8 cellular contexts compared by ENCODE assay signal in the genomic region with DNA sequence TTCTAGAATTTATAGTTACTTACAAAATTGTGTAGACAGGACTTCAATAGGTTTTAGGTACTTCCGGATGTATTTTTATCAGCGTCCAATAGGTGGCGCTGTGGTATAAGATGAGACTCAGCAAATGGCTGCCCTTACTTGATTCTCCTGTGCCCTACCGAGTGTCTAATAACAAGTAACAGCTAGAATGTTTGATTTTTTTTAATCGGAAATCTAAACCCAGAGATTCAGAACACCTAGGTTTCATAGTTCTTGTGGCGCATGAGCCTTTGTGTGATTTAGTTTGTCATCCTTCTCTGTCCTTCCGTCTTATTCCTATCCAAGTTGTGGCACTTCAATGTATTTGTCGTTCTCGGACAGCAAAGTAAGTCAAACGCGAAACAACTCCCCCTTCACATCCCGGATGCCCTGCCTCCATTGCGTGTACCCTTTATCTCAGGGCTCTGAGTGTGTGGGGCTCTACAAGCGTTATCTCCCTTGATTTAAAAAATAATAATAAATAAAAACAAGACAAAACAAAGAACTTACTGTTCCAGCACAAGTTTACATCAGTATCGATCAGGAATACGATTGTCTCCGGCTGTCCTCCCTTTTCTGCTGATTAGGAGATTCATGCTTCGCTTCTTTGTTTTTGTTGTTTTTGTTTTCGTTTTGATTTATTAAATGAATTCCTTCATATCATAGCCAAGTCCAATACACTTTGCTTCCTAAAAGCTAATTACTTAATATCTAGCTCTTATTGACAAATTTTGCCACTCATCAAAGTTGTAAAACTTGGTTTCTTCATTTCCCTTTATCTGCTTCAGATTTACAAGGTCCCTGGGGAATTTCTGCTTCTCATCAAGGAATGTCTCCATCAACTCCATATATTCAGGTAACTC. TPM values are rescaled to one million over a fixed set of nuclear protein-coding genes. Genes with fewer than 3 reads are reported as not detected.
DNase-seq lines count a peak whose midpoint lies in the region; ATAC-seq and TF ChIP-seq lines count a peak whose summit lies in the region.

No MANE protein-coding gene starts in this region.

- no peaks in the 10 kb centered on the region for H3K9me3 ChIP-seq in cardiac muscle cell (ENCODE audit: low read depth)

- POLR2A ChIA-PET in activated naive CD8-positive, alpha-beta T cell treated with anti-CD3 and anti-CD28 coated beads, Interleukin-2, amount 10 ng/mL, durations not matched to agents 7 days and 5 days (lab: Charles Lee): interaction anchor here (1.1 to 1.3 kb wide), 2 partner anchors 289 to 327 kb away, joined by 3 read pairs; a partner anchor contains a TSS

- DNase-seq in GM06990 (ENCODE audit: extremely low read depth, insufficient read length): peak; percentile 41
- peak; percentile 44 for DNase-seq in NCI-H1105 (lab: John Stamatoyannopoulos, UW)
- peak; percentile 88 for DNase-seq in SKM-1 (lab: John Stamatoyannopoulos, UW; ENCODE audit: unreplicated experiment)
- DNase-seq in activated naive CD8-positive, alpha-beta T cell treated with anti-CD3 and anti-CD28 coated beads, Interleukin-2, amount 10 ng/mL, durations not matched to agents 7 days and 5 days: peak; percentile 53
- peak; percentile 85 to 97 for DNase-seq in cardiac muscle cell (ENCODE audit: low read depth in 1 of 2, low spot score in 1 of 2)
- peak; percentile 99 for DNase-seq in pons (ENCODE audit: low spot score)
- DNase-seq in type B pancreatic cell (ENCODE audit: extremely low spot score, unreplicated experiment): no peak

- no peak overlapping the region for H3K27ac ChIP-seq in cardiac muscle cell

- peak; percentile 94 for ATAC-seq in HG02610 (IDR thresholded peaks at IDR 0.05; ENCODE audit: unreplicated experiment)
- ATAC-seq in activated naive CD8-positive, alpha-beta T cell treated with anti-CD3 and anti-CD28 coated beads, Interleukin-2, amount 10 ng/mL, durations not matched to agents 7 days and 5 days (ENCODE audit: low read depth): peak; percentile 94

- H3K27me3 ChIP-seq in GM06990 (replicated peaks; ENCODE audit: control insufficient read depth, insufficient read depth, low read length) (no peaks in the 10 kb centered on the region), cardiac muscle cell (no peaks in the 10 kb centered on the region)

- H3K36me3 ChIP-seq in GM06990 (ENCODE audit: control insufficient read depth, insufficient read depth, low read length) (no peaks in the 10 kb centered on the region), cardiac muscle cell (no peaks in the 10 kb centered on the region)

- H3K27me3 Mint-ChIP-seq in activated naive CD8-positive, alpha-beta T cell treated with anti-CD3 and anti-CD28 coated beads, Interleukin-2, amount 10 ng/mL, durations not matched to agents 7 days and 5 days: no peaks in the 10 kb centered on the region
- no peaks in the 10 kb centered on the region for H3K27me3 Mint-ChIP-seq in type B pancreatic cell

- H3K4me3 ChIP-seq in GM06990 (replicated peaks; ENCODE audit: low read depth, low read length): peak overlapping the region; percentile 64
- peak overlapping the region; percentile 20 for H3K4me3 ChIP-seq in cardiac muscle cell

- H3K9me3 Mint-ChIP-seq in activated naive CD8-positive, alpha-beta T cell treated with anti-CD3 and anti-CD28 coated beads, Interleukin-2, amount 10 ng/mL, durations not matched to agents 7 days and 5 days: no peaks in the 10 kb centered on the region
- no peaks in the 10 kb centered on the region for H3K9me3 Mint-ChIP-seq in type B pancreatic cell

- TF ChIP-seq CTCF in GM06990 (IDR thresholded peaks at IDR 0.05; ENCODE audit: insufficient read depth, low read length, poor library complexity, severe bottlenecking) (peak; percentile 73), cardiac muscle cell (IDR thresholded peaks at IDR 0.05; ENCODE audit: low read depth, low read length) (peak; percentile 69), type B pancreatic cell (conservative IDR thresholded peaks at IDR 0.05) (peak; percentile 96)

- H3K4me1 ChIP-seq in cardiac muscle cell (ENCODE audit: low read depth): no peaks in the 10 kb centered on the region

- H3K36me3 Mint-ChIP-seq in activated naive CD8-positive, alpha-beta T cell treated with anti-CD3 and anti-CD28 coated beads, Interleukin-2, amount 10 ng/mL, durations not matched to agents 7 days and 5 days: no peaks in the 10 kb centered on the region
- H3K36me3 Mint-ChIP-seq in type B pancreatic cell: no peaks in the 10 kb centered on the region

- H3K27ac Mint-ChIP-seq in activated naive CD8-positive, alpha-beta T cell treated with anti-CD3 and anti-CD28 coated beads, Interleukin-2, amount 10 ng/mL, durations not matched to agents 7 days and 5 days: peak overlapping the region; percentile 91
- H3K27ac Mint-ChIP-seq in type B pancreatic cell: peak overlapping the region; percentile 86

- H3K4me3 Mint-ChIP-seq in activated naive CD8-positive, alpha-beta T cell treated with anti-CD3 and anti-CD28 coated beads, Interleukin-2, amount 10 ng/mL, durations not matched to agents 7 days and 5 days: peak overlapping the region; percentile 83
- H3K4me3 Mint-ChIP-seq in type B pancreatic cell: peak overlapping the region; percentile 91

- peaks cover 8% of the 10 kb centered on the region for H3K4me1 Mint-ChIP-seq in activated naive CD8-positive, alpha-beta T cell treated with anti-CD3 and anti-CD28 coated beads, Interleukin-2, amount 10 ng/mL, durations not matched to agents 7 days and 5 days
- H3K4me1 Mint-ChIP-seq in type B pancreatic cell (ENCODE audit: unreplicated experiment): peaks cover 16% of the 10 kb centered on the region

RNA-seq across cellular contexts. Expression of a gene that starts 50.7 kb away (rescaled TPM):
- 10 to 100 TPM; 34.3 to 34.8 TPM for total RNA-seq in activated naive CD8-positive, alpha-beta T cell treated with anti-CD3 and anti-CD28 coated beads, Interleukin-2, amount 10 ng/mL, durations not matched to agents 7 days and 5 days
- total RNA-seq in cardiac muscle cell: 39.0 and 41.2 TPM in 2 replicates
- 45.5 and 54.3 TPM in 2 replicates for polyA plus RNA-seq in cardiac muscle cell
- 57.7 and 57.9 TPM in 2 replicates for total RNA-seq in type B pancreatic cell (ENCODE audit: low replicate concordance)
